ENCODE assay signal across 8 cellular contexts in genomic region chr5:159263569-159263905, GRCh38. TPM values are rescaled to one million over a fixed set of nuclear protein-coding genes. Genes with fewer than 3 reads are reported as not detected.
A peak's percentile ranks its signal among the peaks of the same experiment; 100 is the strongest.
DNase-seq lines count a peak whose midpoint lies in the region; ATAC-seq and TF ChIP-seq lines count a peak whose summit lies in the region.

No MANE protein-coding gene starts in this region.

- H3K9ac ChIP-seq in colonic mucosa (ENCODE audit: low read depth in 2 of 2, low read length in 2 of 2), result peak overlapping the region; percentile 80

- H3K4me1 ChIP-seq in colonic mucosa (peaks cover 5% of the 10 kb centered on the region), muscle layer of duodenum (ENCODE audit: control insufficient read depth in 1 of 2, insufficient read depth in 2 of 2, low read length in 2 of 2) (peaks cover 9 to 10% of the 10 kb centered on the region in 2 donors)

- no peaks in the 10 kb centered on the region for H3K27me3 ChIP-seq in colonic mucosa
- no peaks in the 10 kb centered on the region for H3K27me3 ChIP-seq in muscle layer of duodenum (ENCODE audit: low read depth, low read length)

- H3K36me3 ChIP-seq in colonic mucosa (no peaks in the 10 kb centered on the region), muscle layer of duodenum (ENCODE audit: control insufficient read depth in 1 of 2, insufficient read depth in 2 of 2, low read length in 2 of 2) (peaks cover 0 to 4% of the 10 kb centered on the region in 2 donors)

- peak overlapping the region; percentile 94 for H3K4me3 ChIP-seq in AG09309 (ENCODE audit: control insufficient read depth, low read depth, low read length)
- peak overlapping the region; percentile 73 for H3K4me3 ChIP-seq in Jurkat, Clone E6-1 (ENCODE audit: low read length)
- H3K4me3 ChIP-seq in colonic mucosa, result peak overlapping the region; percentile 92
- H3K4me3 ChIP-seq in muscle layer of duodenum (ENCODE audit: low read depth in 1 of 2, low read length in 2 of 2), result peak overlapping the region; percentile 93 to 99

- intact Hi-C loops in colonic mucosa (cut with DNase I), result loop anchor here (5.0 kb wide), 1 partner anchor 106 kb away; no protein-coding TSS in a partner anchor

- H3K9me3 ChIP-seq in colonic mucosa, result no peaks in the 10 kb centered on the region
- no peaks in the 10 kb centered on the region for H3K9me3 ChIP-seq in muscle layer of duodenum (ENCODE audit: control insufficient read depth in 1 of 2, low read length in 2 of 2)

- TF ChIP-seq CTCF in AG09309 (IDR thresholded peaks at IDR 0.05; ENCODE audit: control insufficient read depth, insufficient read depth, low read depth, low read length, missing control alignments) (no peak), colonic mucosa (IDR thresholded peaks at IDR 0.05) (no peak)

- peak; percentile 7 for ATAC-seq in GM21367 (IDR thresholded peaks at IDR 0.05; ENCODE audit: unreplicated experiment)
- no peak for ATAC-seq in GM18858 (IDR thresholded peaks at IDR 0.05; ENCODE audit: unreplicated experiment)

- peak overlapping the region; percentile 92 for H3K27ac ChIP-seq in colonic mucosa
- peak overlapping the region; percentile 95 for H3K27ac ChIP-seq in muscle layer of duodenum (ENCODE audit: low read length)

- DNase-seq in AG09309 (ENCODE audit: low read depth), result no peak
- DNase-seq in Jurkat, Clone E6-1 (ENCODE audit: low read depth, low spot score), result no peak
- no peak for DNase-seq in colonic mucosa
- DNase-seq in activated gamma-delta T cell treated with Interleukin-2 at 50 U/mL for 16 hours, result no peak
- DNase-seq in SK-N-DZ (ENCODE audit: low spot score), result no peak

RNA-seq across cellular contexts. Expression of gene UBLCP1, which starts 0.4 kb away (rescaled TPM):
- polyA plus RNA-seq in Jurkat, Clone E6-1 (2012; ENCODE audit: insufficient read depth, insufficient read length), result 20.5 TPM
- 10 to 100 TPM; 11.8 to 17.2 TPM for total RNA-seq in colonic mucosa
- polyA plus RNA-seq in SK-N-DZ (2014; cell fraction: cytosol; rRNA removed), result 43.8 and 45.5 TPM in 2 replicates
- polyA plus RNA-seq in SK-N-DZ (2014; cell fraction: nucleus; rRNA removed), result 17.9 and 18.7 TPM in 2 replicates

RNA-seq across cellular contexts. Expression of gene RNF145, which starts 54.2 kb away (rescaled TPM):
- polyA plus RNA-seq in Jurkat, Clone E6-1 (2012; ENCODE audit: insufficient read depth, insufficient read length), result 44.3 TPM
- total RNA-seq in colonic mucosa, result 10 to 100 TPM; 58.8 to 92.3 TPM
- polyA plus RNA-seq in SK-N-DZ (2014; cell fraction: cytosol; rRNA removed), result 79.7 and 80.8 TPM in 2 replicates
- polyA plus RNA-seq in SK-N-DZ (2014; cell fraction: nucleus; rRNA removed), result 39.5 and 44.8 TPM in 2 replicates
